In genomic region chr1:243447342-243447741, GRCh38 we compare ENCODE assay signal across 11 cellular contexts.
A peak's percentile ranks its signal among the peaks of the same experiment; 100 is the strongest.
DNase-seq lines count a peak whose midpoint lies in the region; ATAC-seq, FAIRE-seq and TF ChIP-seq lines count a peak whose summit lies in the region.
"Had no signal": no experiment of that assay in that cellular context is flagged by ENCODE, and none has a peak within 500 bp of the region (broad histone marks: within the 10 kb centered on the region; RNA-seq: fewer than 3 reads in every experiment).

No MANE protein-coding gene starts in this region.

- H3K27me3 ChIP-seq in BLaER1 treated with 17β-estradiol and CSF1 and Interleukin-3, amounts not matched to agents 10 nM and 100 nM = no peaks in the 10 kb centered on the region
- H3K27me3 ChIP-seq in bronchial epithelial cell (ENCODE audit: control insufficient read depth, insufficient read depth, low read length) = no peaks in the 10 kb centered on the region
- H3K27me3 ChIP-seq in mesenchymal stem cell (ENCODE audit: control insufficient read depth in 1 of 2, insufficient read depth in 1 of 2, low read length in 2 of 2) = no peaks in the 10 kb centered on the region

- H3K23ac ChIP-seq in mesenchymal stem cell (ENCODE audit: low read length in 2 of 2) = no peak overlapping the region

- H3K27ac ChIP-seq in BLaER1 treated with 17β-estradiol and CSF1 and Interleukin-3, amounts not matched to agents 10 nM and 100 nM = no peak overlapping the region
- H3K27ac ChIP-seq in mesenchymal stem cell (ENCODE audit: low read length, poor library complexity, severe bottlenecking) = no peak overlapping the region
- H3K27ac ChIP-seq: WERI-Rb-1 had no signal

- peaks cover 37 to 57% (median 47%) of the 10 kb centered on the region in 10 experiments for H3K4me1 ChIP-seq in BLaER1 treated with 17β-estradiol and CSF1 and Interleukin-3, amounts not matched to agents 10 nM and 100 nM
- H3K4me1 ChIP-seq in mesenchymal stem cell (ENCODE audit: control insufficient read depth, insufficient read depth, low read depth, low read length) = no peaks in the 10 kb centered on the region

- no peak overlapping the region for H2AFZ ChIP-seq in mesenchymal stem cell (ENCODE audit: low read depth, low read length)

- H3K36me3 Mint-ChIP-seq in activated T-helper 17 cell treated with anti-CD3 and anti-CD28 coated beads, Interleukin-2, amount 50 U/mL, for 72 hours (ENCODE audit: low read depth) = no peaks in the 10 kb centered on the region

- peaks cover 0 to 31% (median 8%) of the 10 kb centered on the region in 11 experiments; a peak in 11 of 22 replicates for H3K36me3 ChIP-seq in BLaER1 treated with 17β-estradiol and CSF1 and Interleukin-3, amounts not matched to agents 10 nM and 100 nM
- H3K36me3 ChIP-seq in bronchial epithelial cell (ENCODE audit: control insufficient read depth, insufficient read depth, low read length) (no peaks in the 10 kb centered on the region), mesenchymal stem cell (ENCODE audit: control insufficient read depth in 1 of 2, insufficient read depth in 2 of 2, low read depth in 1 of 2, low read length in 2 of 2) (peaks cover 3 to 49% of the 10 kb centered on the region in 2 experiments)
- H3K36me3 ChIP-seq: WERI-Rb-1 had no signal

- no peak overlapping the region for H2BK15ac ChIP-seq in mesenchymal stem cell (ENCODE audit: low read depth, poor library complexity, severe bottlenecking)

- H2BK5ac ChIP-seq in mesenchymal stem cell (ENCODE audit: low read depth, low read length, poor library complexity, severe bottlenecking) = no peak overlapping the region

- TF ChIP-seq CTCF in bronchial epithelial cell (IDR thresholded peaks at IDR 0.05; ENCODE audit: insufficient read depth, low read length, severe bottlenecking) = no peak

- FAIRE-seq in bronchial epithelial cell (lab: Jason Lieb, UNC) = no peak
- FAIRE-seq: HTR-8/SVneo had no signal

- H3K14ac ChIP-seq in mesenchymal stem cell (ENCODE audit: low read length in 2 of 2) = no peak overlapping the region

- H2AK5ac ChIP-seq in mesenchymal stem cell (ENCODE audit: low read length, severe bottlenecking) = no peak overlapping the region

- WGBS in mesenchymal stem cell = no CpG with 5 or more reads among the region's 3 CpGs

- no peak overlapping the region for H3K4ac ChIP-seq in mesenchymal stem cell (ENCODE audit: low read depth in 1 of 2, low read length in 2 of 2)

- H2BK12ac ChIP-seq in mesenchymal stem cell (ENCODE audit: low read length in 2 of 2) = no peak overlapping the region

- peaks cover 0 to 4% (median 0%) of the 10 kb centered on the region in 11 experiments; a peak in 2 of 22 replicates for H4K20me1 ChIP-seq in BLaER1 treated with 17β-estradiol and CSF1 and Interleukin-3, amounts not matched to agents 10 nM and 100 nM

- no peak overlapping the region for H3K4me3 Mint-ChIP-seq in activated T-helper 17 cell treated with anti-CD3 and anti-CD28 coated beads, Interleukin-2, amount 50 U/mL, for 72 hours

- no peak overlapping the region for H4K91ac ChIP-seq in mesenchymal stem cell (ENCODE audit: low read length)

- H3K4me3 ChIP-seq in BLaER1 treated with 17β-estradiol and CSF1 and Interleukin-3, amounts not matched to agents 10 nM and 100 nM = no peak overlapping the region
- H3K4me3 ChIP-seq in bronchial epithelial cell (ENCODE audit: low read depth, low read length) = no peak overlapping the region
- no peak overlapping the region for H3K4me3 ChIP-seq in mesenchymal stem cell (ENCODE audit: insufficient read depth in 1 of 2, low read depth in 1 of 2, low read length in 2 of 2)

- H3K79me1 ChIP-seq in mesenchymal stem cell (replicated peaks; ENCODE audit: low read length, poor library complexity, severe bottlenecking) = peaks cover 8% of the 10 kb centered on the region

- H3K27me3 Mint-ChIP-seq in activated T-helper 17 cell treated with anti-CD3 and anti-CD28 coated beads, Interleukin-2, amount 50 U/mL, for 72 hours = no peaks in the 10 kb centered on the region

- H4K8ac ChIP-seq in mesenchymal stem cell (ENCODE audit: low read length) = no peak overlapping the region

- no peak overlapping the region for H3K9ac ChIP-seq in BLaER1 treated with 17β-estradiol and CSF1 and Interleukin-3, amounts not matched to agents 10 nM and 100 nM
- no peak overlapping the region for H3K9ac ChIP-seq in mesenchymal stem cell (ENCODE audit: low read length)

- no peak overlapping the region for H3K18ac ChIP-seq in mesenchymal stem cell (ENCODE audit: low read depth in 1 of 2, low read length in 2 of 2)

- H3K27ac Mint-ChIP-seq in activated T-helper 17 cell treated with anti-CD3 and anti-CD28 coated beads, Interleukin-2, amount 50 U/mL, for 72 hours = no peak overlapping the region

- H3K4me2 ChIP-seq in BLaER1 treated with 17β-estradiol and CSF1 and Interleukin-3, amounts not matched to agents 10 nM and 100 nM = peak overlapping the region in 8 of 11 experiments; percentile 10 to 60 (median 43); a peak in 9 of 22 replicates
- no peak overlapping the region for H3K4me2 ChIP-seq in mesenchymal stem cell (ENCODE audit: low read length, poor library complexity, severe bottlenecking)

- ATAC-seq in GM19351 (IDR thresholded peaks at IDR 0.05; ENCODE audit: unreplicated experiment) = no peak
- ATAC-seq in activated T-helper 17 cell treated with anti-CD3 and anti-CD28 coated beads, Interleukin-2, amount 50 U/mL, for 72 hours (replicated peaks) = no peak
- ATAC-seq: stimulated activated naive CD8-positive, alpha-beta T cell treated with anti-CD3 and anti-CD28 coated beads, Interleukin-15, Interleukin-2, amounts not matched to agents 100 U/mL and 50 U/mL, for 24 hours had no signal

- peaks cover 0 to 7% (median 0%) of the 10 kb centered on the region in 11 experiments; a peak in 2 of 22 replicates for H3K9me3 ChIP-seq in BLaER1 treated with 17β-estradiol and CSF1 and Interleukin-3, amounts not matched to agents 10 nM and 100 nM (replicated peaks in 1 of 11)
- no peaks in the 10 kb centered on the region for H3K9me3 ChIP-seq in mesenchymal stem cell (ENCODE audit: control insufficient read depth, low read length)

- H2BK120ac ChIP-seq in mesenchymal stem cell (ENCODE audit: low read depth, low read length) = no peak overlapping the region

- no peaks in the 10 kb centered on the region for H3K4me1 Mint-ChIP-seq in activated T-helper 17 cell treated with anti-CD3 and anti-CD28 coated beads, Interleukin-2, amount 50 U/mL, for 72 hours

- peak in 73 of 76 experiments; percentile 14 to 91 (median 67) for DNase-seq in HUDEP-2 (lab: John Stamatoyannopoulos, UW; ENCODE audit: unreplicated experiment in 76 of 76)
- peak; percentile 72 for DNase-seq in bronchial epithelial cell (ENCODE audit: low read depth)
- DNase-seq in mesenchymal stem cell = peak; percentile 67
- no peak for DNase-seq in cortex of kidney (lab: John Stamatoyannopoulos, UW)
- DNase-seq in GM19238 (ENCODE audit: insufficient read length, low spot score) = no peak
- DNase-seq: stimulated activated naive CD8-positive, alpha-beta T cell treated with anti-CD3 and anti-CD28 coated beads, Interleukin-15, Interleukin-2, amounts not matched to agents 100 U/mL and 50 U/mL, for 24 hours; WERI-Rb-1 had no signal

- H3K9me3 Mint-ChIP-seq in activated T-helper 17 cell treated with anti-CD3 and anti-CD28 coated beads, Interleukin-2, amount 50 U/mL, for 72 hours = no peaks in the 10 kb centered on the region

Comparison
In these comparisons a context has a peak if more than half of its experiments do, and no peak if none do; other contexts are left out.
1. DNase-seq: peak in HUDEP-2 (73 of 76), bronchial epithelial cell (single experiment) and mesenchymal stem cell (single experiment); none in cortex of kidney (single experiment) and GM19238 (single experiment).